14 cellular contexts compared by ENCODE assay signal in genomic region chr15:31390029-31390428, GRCh38.
DNase-seq lines count a peak whose midpoint lies in the region; ATAC-seq, FAIRE-seq and TF ChIP-seq lines count a peak whose summit lies in the region.
"Had no signal": no experiment of that assay in that cellular context is flagged by ENCODE, and none has a peak within 500 bp of the region (broad histone marks: within the 10 kb centered on the region; RNA-seq: fewer than 3 reads in every experiment).

No MANE protein-coding gene starts in this region.

- POLR2A ChIA-PET in CD4-positive, alpha-beta T cell (lab: Charles Lee) = interaction anchor here (1.3 to 1.7 kb wide), 3 partner anchors 24 to 45 kb away, joined by 3 to 7 read pairs (median 5); no protein-coding TSS in a partner anchor

- CTCF ChIA-PET in CD4-positive, alpha-beta T cell (lab: Charles Lee) = interaction anchor here (1.5 to 1.9 kb wide), 2 partner anchors 24 to 64 kb away, joined by 3 to 5 read pairs; partner anchors contain the start of gene KLF13

- no peaks in the 10 kb centered on the region for H3K9me3 ChIP-seq in CD4-positive, alpha-beta T cell (ENCODE audit: control insufficient read depth, low read length)
- no peaks in the 10 kb centered on the region for H3K9me3 ChIP-seq in small intestine (ENCODE audit: control insufficient read depth, low read depth)
- H3K9me3 ChIP-seq: upper lobe of left lung had no signal

- peaks cover 13% of the 10 kb centered on the region for H3K36me3 Mint-ChIP-seq in activated CD4-positive, alpha-beta T cell treated with anti-CD3 and anti-CD28 coated beads, Interleukin-2, amount 10 ng/mL, durations not matched to agents 24 days and 14 days (ENCODE audit: low read depth)
- H3K36me3 Mint-ChIP-seq in CD4-positive, alpha-beta T cell (ENCODE audit: low read depth) = no peaks in the 10 kb centered on the region
- no peaks in the 10 kb centered on the region for H3K36me3 Mint-ChIP-seq in activated naive CD8-positive, alpha-beta T cell treated with anti-CD3 and anti-CD28 coated beads, Interleukin-2, amount 50 U/mL, for 24 hours (ENCODE audit: low read depth)
- H3K36me3 Mint-ChIP-seq in osteocyte (ENCODE audit: unreplicated experiment) = peaks cover 3% of the 10 kb centered on the region

- no peak overlapping the region for H3K27ac ChIP-seq in CD4-positive, alpha-beta T cell (ENCODE audit: low read depth, low read length)
- no peak overlapping the region for H3K27ac ChIP-seq in small intestine (ENCODE audit: low read depth in 1 of 2, low read length in 1 of 2)
- H3K27ac ChIP-seq: A549 had no signal

- H3K4me3 Mint-ChIP-seq in activated CD4-positive, alpha-beta T cell treated with anti-CD3 and anti-CD28 coated beads, Interleukin-2, amount 10 ng/mL, durations not matched to agents 24 days and 14 days = peak overlapping the region; percentile 7
- peak overlapping the region; percentile 61 for H3K4me3 Mint-ChIP-seq in CD4-positive, alpha-beta T cell
- no peak overlapping the region for H3K4me3 Mint-ChIP-seq in activated naive CD8-positive, alpha-beta T cell treated with anti-CD3 and anti-CD28 coated beads, Interleukin-2, amount 50 U/mL, for 24 hours
- H3K4me3 Mint-ChIP-seq in osteocyte (ENCODE audit: unreplicated experiment) = no peak overlapping the region

- H3K4me3 ChIP-seq in small intestine (ENCODE audit: low read depth in 1 of 2, low read length in 2 of 2) = no peak overlapping the region
- H3K4me3 ChIP-seq: A549, heart right ventricle, upper lobe of left lung had no signal

- peak; percentile 53 for DNase-seq in activated CD4-positive, alpha-beta T cell treated with anti-CD3 and anti-CD28 coated beads, Interleukin-2, amount 10 ng/mL, durations not matched to agents 24 days and 14 days
- DNase-seq in activated CD4-positive, alpha-beta T cell treated with anti-CD3 and anti-CD28 coated beads, Interleukin-2, amount 50 U/mL, for 48 hours = no peak
- DNase-seq in CD4-positive, alpha-beta T cell = no peak
- DNase-seq in activated naive CD8-positive, alpha-beta T cell treated with anti-CD3 and anti-CD28 coated beads, Interleukin-2, amount 50 U/mL, for 24 hours = peak; percentile 1
- peak; percentile 44 for DNase-seq in osteocyte (ENCODE audit: extremely low spot score, unreplicated experiment)
- no peak for DNase-seq in small intestine
- no peak for DNase-seq in UCSD-AML1 (lab: John Stamatoyannopoulos, UW; ENCODE audit: unreplicated experiment)
- DNase-seq: heart right ventricle; NCI-H446; SHP77 treated with DMSO at 0.1 percent for 48 hours; stimulated activated CD4-positive, alpha-beta T cell treated with anti-CD3 and anti-CD28 coated beads, Interleukin-4, amount 100 ng/mL, for 4 hours; upper lobe of left lung had no signal

- no peaks in the 10 kb centered on the region for H3K36me3 ChIP-seq in small intestine (ENCODE audit: control insufficient read depth in 2 of 2, insufficient read depth in 2 of 2, low read length in 2 of 2)
- H3K36me3 ChIP-seq: heart right ventricle, upper lobe of left lung had no signal

- no peak for FAIRE-seq in small intestine (lab: Jason Lieb, UNC)
- FAIRE-seq: A549 had no signal

- H3K4me1 ChIP-seq in small intestine (ENCODE audit: control insufficient read depth in 2 of 2, insufficient read depth in 1 of 2, low read depth in 1 of 2, low read length in 1 of 2) = no peaks in the 10 kb centered on the region

- H3K9me3 Mint-ChIP-seq in activated CD4-positive, alpha-beta T cell treated with anti-CD3 and anti-CD28 coated beads, Interleukin-2, amount 10 ng/mL, durations not matched to agents 24 days and 14 days = no peaks in the 10 kb centered on the region
- H3K9me3 Mint-ChIP-seq in CD4-positive, alpha-beta T cell = no peaks in the 10 kb centered on the region
- peaks cover 5% of the 10 kb centered on the region for H3K9me3 Mint-ChIP-seq in activated naive CD8-positive, alpha-beta T cell treated with anti-CD3 and anti-CD28 coated beads, Interleukin-2, amount 50 U/mL, for 24 hours
- H3K9me3 Mint-ChIP-seq in osteocyte (ENCODE audit: unreplicated experiment) = peaks cover 14% of the 10 kb centered on the region

- WGBS in small intestine, 3 donors = 92 to 98% (median 95%) methylated on average over 3 of the region's 3 CpGs

- H3K27me3 Mint-ChIP-seq in activated CD4-positive, alpha-beta T cell treated with anti-CD3 and anti-CD28 coated beads, Interleukin-2, amount 10 ng/mL, durations not matched to agents 24 days and 14 days = no peaks in the 10 kb centered on the region
- H3K27me3 Mint-ChIP-seq in CD4-positive, alpha-beta T cell = no peaks in the 10 kb centered on the region
- no peaks in the 10 kb centered on the region for H3K27me3 Mint-ChIP-seq in activated naive CD8-positive, alpha-beta T cell treated with anti-CD3 and anti-CD28 coated beads, Interleukin-2, amount 50 U/mL, for 24 hours
- no peaks in the 10 kb centered on the region for H3K27me3 Mint-ChIP-seq in osteocyte (ENCODE audit: unreplicated experiment)

- no peaks in the 10 kb centered on the region for H3K27me3 ChIP-seq in CD4-positive, alpha-beta T cell (ENCODE audit: control insufficient read depth, insufficient read depth, low read length)
- H3K27me3 ChIP-seq in small intestine (ENCODE audit: control insufficient read depth in 2 of 2, insufficient read depth in 2 of 2, low read length in 2 of 2) = no peaks in the 10 kb centered on the region
- H3K27me3 ChIP-seq: upper lobe of left lung had no signal

- H3K4me1 Mint-ChIP-seq in activated CD4-positive, alpha-beta T cell treated with anti-CD3 and anti-CD28 coated beads, Interleukin-2, amount 10 ng/mL, durations not matched to agents 24 days and 14 days = peaks cover 52% of the 10 kb centered on the region
- H3K4me1 Mint-ChIP-seq in CD4-positive, alpha-beta T cell (ENCODE audit: low read depth) = peaks cover 71% of the 10 kb centered on the region
- H3K4me1 Mint-ChIP-seq in activated naive CD8-positive, alpha-beta T cell treated with anti-CD3 and anti-CD28 coated beads, Interleukin-2, amount 50 U/mL, for 24 hours = peaks cover 59% of the 10 kb centered on the region
- H3K4me1 Mint-ChIP-seq in osteocyte (ENCODE audit: unreplicated experiment) = peaks cover 18% of the 10 kb centered on the region

- intact Hi-C loops in activated CD4-positive, alpha-beta T cell treated with anti-CD3 and anti-CD28 coated beads, Interleukin-2, amount 10 ng/mL, durations not matched to agents 24 days and 14 days (cut with micrococcal nuclease) = no loop called here
- intact Hi-C loops in CD4-positive, alpha-beta T cell (cut with DNase I, micrococcal nuclease) = loop anchor here (5.0 to 10.0 kb wide), 4 partner anchors 42 to 188 kb away; no protein-coding TSS in a partner anchor

- no peak for ATAC-seq in CD4-positive, alpha-beta T cell (ENCODE audit: poor library complexity)
- ATAC-seq in activated naive CD8-positive, alpha-beta T cell treated with anti-CD3 and anti-CD28 coated beads, Interleukin-2, amount 50 U/mL, for 24 hours = no peak
- no peak for ATAC-seq in HG02571 (IDR thresholded peaks at IDR 0.05; ENCODE audit: unreplicated experiment)
- ATAC-seq: A549, heart right ventricle had no signal

- H3K27ac Mint-ChIP-seq in activated CD4-positive, alpha-beta T cell treated with anti-CD3 and anti-CD28 coated beads, Interleukin-2, amount 10 ng/mL, durations not matched to agents 24 days and 14 days = peak overlapping the region; percentile 12
- peak overlapping the region; percentile 63 for H3K27ac Mint-ChIP-seq in CD4-positive, alpha-beta T cell
- H3K27ac Mint-ChIP-seq in activated naive CD8-positive, alpha-beta T cell treated with anti-CD3 and anti-CD28 coated beads, Interleukin-2, amount 50 U/mL, for 24 hours = no peak overlapping the region
- H3K27ac Mint-ChIP-seq in osteocyte (ENCODE audit: unreplicated experiment) = no peak overlapping the region

- no peak for TF ChIP-seq CTCF in CD4-positive, alpha-beta T cell (IDR thresholded peaks at IDR 0.05)
- no peak for TF ChIP-seq CTCF in osteocyte (IDR thresholded peaks at IDR 0.05)

Comparison
In these comparisons a context has a peak if more than half of its experiments do, and no peak if none do; other contexts are left out.
1. DNase-seq: peak in activated CD4-positive, alpha-beta T cell treated with anti-CD3 and anti-CD28 coated beads, Interleukin-2, amount 10 ng/mL, durations not matched to agents 24 days and 14 days (single experiment), activated naive CD8-positive, alpha-beta T cell treated with anti-CD3 and anti-CD28 coated beads, Interleukin-2, amount 50 U/mL, for 24 hours (single experiment) and osteocyte (single experiment); none in activated CD4-positive, alpha-beta T cell treated with anti-CD3 and anti-CD28 coated beads, Interleukin-2, amount 50 U/mL, for 48 hours (0 of 2), CD4-positive, alpha-beta T cell (0 of 10), small intestine (single experiment) and UCSD-AML1 (single experiment).
2. H3K27ac Mint-ChIP-seq: peak in activated CD4-positive, alpha-beta T cell treated with anti-CD3 and anti-CD28 coated beads, Interleukin-2, amount 10 ng/mL, durations not matched to agents 24 days and 14 days (single experiment) and CD4-positive, alpha-beta T cell (single experiment); none in activated naive CD8-positive, alpha-beta T cell treated with anti-CD3 and anti-CD28 coated beads, Interleukin-2, amount 50 U/mL, for 24 hours (single experiment) and osteocyte (single experiment).
3. H3K4me3 Mint-ChIP-seq: peak in activated CD4-positive, alpha-beta T cell treated with anti-CD3 and anti-CD28 coated beads, Interleukin-2, amount 10 ng/mL, durations not matched to agents 24 days and 14 days (single experiment) and CD4-positive, alpha-beta T cell (single experiment); none in activated naive CD8-positive, alpha-beta T cell treated with anti-CD3 and anti-CD28 coated beads, Interleukin-2, amount 50 U/mL, for 24 hours (single experiment) and osteocyte (single experiment).